In genomic region chr2:118836411-118836930, GRCh38 we compare ENCODE assay signal across 11 cellular contexts. TPM values are rescaled to one million over a fixed set of nuclear protein-coding genes. Genes with fewer than 3 reads are reported as not detected.
DNase-seq lines count a peak whose midpoint lies in the region; ATAC-seq, FAIRE-seq and TF ChIP-seq lines count a peak whose summit lies in the region.
"Had no signal": no experiment of that assay in that cellular context is flagged by ENCODE, and none has a peak within 500 bp of the region (broad histone marks: within the 10 kb centered on the region; RNA-seq: fewer than 3 reads in every experiment).

No MANE protein-coding gene starts in this region.

- ATAC-seq in activated naive CD8-positive, alpha-beta T cell treated with anti-CD3 and anti-CD28 coated beads, Interleukin-2, amount 50 U/mL, for 24 hours, result no peak
- ATAC-seq in GM12878 (no peak), HG02938 (IDR thresholded peaks at IDR 0.05; ENCODE audit: unreplicated experiment) (no peak)

- H3K9me3 Mint-ChIP-seq in activated naive CD8-positive, alpha-beta T cell (ENCODE audit: low read depth), result no peaks in the 10 kb centered on the region
- no peaks in the 10 kb centered on the region for H3K9me3 Mint-ChIP-seq in activated naive CD8-positive, alpha-beta T cell treated with anti-CD3 and anti-CD28 coated beads, Interleukin-2, amount 50 U/mL, for 24 hours
- no peaks in the 10 kb centered on the region for H3K9me3 Mint-ChIP-seq in T-helper 2 cell treated with Interferon-gamma antibody and Interleukin-4, amounts not matched to agents 5 μg/mL and 100 μg/mL, for 36 hours

- FAIRE-seq in GM12878 (lab: Jason Lieb, UNC), result no peak

- H3K4me2 ChIP-seq in GM12878 (ENCODE audit: control insufficient read depth, insufficient read depth), result no peak overlapping the region

- H3K9ac ChIP-seq in GM12878 (ENCODE audit: control insufficient read depth, insufficient read depth, low read length) (no peak overlapping the region), subcutaneous abdominal adipose tissue (ENCODE audit: low read length in 5 of 5) (peak overlapping the region in 1 of 5 donors; percentile 65)

- H3K27me3 ChIP-seq in GM12878 (replicated peaks in 1 of 2; ENCODE audit: control insufficient read depth in 2 of 2, insufficient read depth in 2 of 2, low read length in 1 of 2) (peaks cover 13 to 25% of the 10 kb centered on the region in 2 experiments), subcutaneous abdominal adipose tissue (ENCODE audit: control insufficient read depth in 5 of 5, insufficient read depth in 4 of 5, low read length in 5 of 5) (peaks cover 5 to 59% (median 40%) of the 10 kb centered on the region in 5 donors)

- CTCF ChIA-PET in GM12878 (lab: Yijun Ruan, JAX), result no interaction called here

- no peak overlapping the region for H3K27ac ChIP-seq in GM12878 (ENCODE audit: control insufficient read depth, insufficient read depth)
- H3K27ac ChIP-seq in mesodermal cell (ENCODE audit: low read depth, low read length, severe bottlenecking), result no peak overlapping the region
- H3K27ac ChIP-seq in subcutaneous abdominal adipose tissue (ENCODE audit: low read depth, low read length), result no peak overlapping the region
- H3K27ac ChIP-seq: neutrophil had no signal

- H3K9me3 ChIP-seq in GM12878 (replicated peaks; ENCODE audit: control insufficient read depth, insufficient read depth, low read length) (no peaks in the 10 kb centered on the region), mesodermal cell (ENCODE audit: control insufficient read depth, low read length) (no peaks in the 10 kb centered on the region), subcutaneous abdominal adipose tissue (ENCODE audit: control insufficient read depth in 5 of 5, low read length in 5 of 5) (no peaks in the 10 kb centered on the region)
- H3K9me3 ChIP-seq: neutrophil had no signal

- H3K4me3 ChIP-seq in GM12878 (no peak overlapping the region), mesodermal cell (ENCODE audit: extremely low read depth, insufficient read depth, low read length, poor library complexity, severe bottlenecking) (peak overlapping the region; percentile 34), subcutaneous abdominal adipose tissue (ENCODE audit: low read depth in 1 of 5, low read length in 5 of 5) (peak overlapping the region; percentile 59 to 81 (median 63))

- peak overlapping the region; percentile 77 for H3K4me3 Mint-ChIP-seq in activated naive CD8-positive, alpha-beta T cell
- no peak overlapping the region for H3K4me3 Mint-ChIP-seq in activated naive CD8-positive, alpha-beta T cell treated with anti-CD3 and anti-CD28 coated beads, Interleukin-2, amount 50 U/mL, for 24 hours
- H3K4me3 Mint-ChIP-seq in T-helper 2 cell treated with Interferon-gamma antibody and Interleukin-4, amounts not matched to agents 5 μg/mL and 100 μg/mL, for 36 hours, result no peak overlapping the region

- no peaks in the 10 kb centered on the region for H3K36me3 Mint-ChIP-seq in activated naive CD8-positive, alpha-beta T cell
- H3K36me3 Mint-ChIP-seq in activated naive CD8-positive, alpha-beta T cell treated with anti-CD3 and anti-CD28 coated beads, Interleukin-2, amount 50 U/mL, for 24 hours (ENCODE audit: low read depth), result no peaks in the 10 kb centered on the region
- no peaks in the 10 kb centered on the region for H3K36me3 Mint-ChIP-seq in T-helper 2 cell treated with Interferon-gamma antibody and Interleukin-4, amounts not matched to agents 5 μg/mL and 100 μg/mL, for 36 hours (ENCODE audit: low read depth)

- H3K36me3 ChIP-seq in GM12878 (ENCODE audit: control insufficient read depth in 2 of 2, insufficient read depth in 2 of 2, low read length in 1 of 2) (no peaks in the 10 kb centered on the region), mesodermal cell (ENCODE audit: control insufficient read depth, insufficient read depth, low read length) (no peaks in the 10 kb centered on the region), subcutaneous abdominal adipose tissue (ENCODE audit: control insufficient read depth in 5 of 5, insufficient read depth in 5 of 5, low read length in 5 of 5) (no peaks in the 10 kb centered on the region)
- H3K36me3 ChIP-seq: neutrophil had no signal

- no peak for TF ChIP-seq RAD21 in GM12878 (IDR thresholded peaks at IDR 0.05; ENCODE audit: insufficient read depth, low read depth, low read length)

- POLR2A ChIA-PET in GM12878 (lab: Charles Lee), result no interaction called here

- H2AFZ ChIP-seq in GM12878 (ENCODE audit: control insufficient read depth, low read depth, low read length), result no peak overlapping the region

- H3K79me2 ChIP-seq in GM12878 (ENCODE audit: control insufficient read depth, insufficient read depth, low read length), result no peaks in the 10 kb centered on the region

- TF ChIP-seq CTCF in GM12878 (IDR thresholded peaks at IDR 0.05 in 2 of 3, conservative IDR thresholded peaks at IDR 0.05 in 1 of 3; ENCODE audit: control insufficient read depth in 2 of 3, extremely low read depth in 1 of 3, insufficient read depth in 1 of 3, low read depth in 3 of 3, low read length in 3 of 3), result no peak

- SMC1A ChIA-PET in GM12878 (lab: Charles Lee; ENCODE audit: uncharacterized antibody, unreplicated experiment), result no interaction called here

- RAD21 ChIA-PET in GM12878 (lab: Charles Lee; ENCODE audit: unreplicated experiment), result no interaction called here

- no peaks in the 10 kb centered on the region for H3K4me1 ChIP-seq in GM12878 (ENCODE audit: control insufficient read depth, insufficient read depth, low read length)
- H3K4me1 ChIP-seq in mesodermal cell (ENCODE audit: control insufficient read depth, insufficient read depth, low read length, poor library complexity, severe bottlenecking), result peaks cover 17% of the 10 kb centered on the region
- peaks cover 2 to 28% (median 21%) of the 10 kb centered on the region in 5 donors for H3K4me1 ChIP-seq in subcutaneous abdominal adipose tissue (ENCODE audit: control insufficient read depth in 5 of 5, insufficient read depth in 5 of 5, low read length in 5 of 5)

- in situ Hi-C loops in GM12878 (cut with MboI), result no loop called here

- H3K27ac Mint-ChIP-seq in activated naive CD8-positive, alpha-beta T cell, result no peak overlapping the region
- H3K27ac Mint-ChIP-seq in activated naive CD8-positive, alpha-beta T cell treated with anti-CD3 and anti-CD28 coated beads, Interleukin-2, amount 50 U/mL, for 24 hours, result no peak overlapping the region
- no peak overlapping the region for H3K27ac Mint-ChIP-seq in T-helper 2 cell treated with Interferon-gamma antibody and Interleukin-4, amounts not matched to agents 5 μg/mL and 100 μg/mL, for 36 hours

- no peaks in the 10 kb centered on the region for H4K20me1 ChIP-seq in GM12878 (ENCODE audit: control insufficient read depth, insufficient read depth)

- peaks cover 57% of the 10 kb centered on the region for H3K27me3 Mint-ChIP-seq in activated naive CD8-positive, alpha-beta T cell
- peaks cover 92% of the 10 kb centered on the region for H3K27me3 Mint-ChIP-seq in activated naive CD8-positive, alpha-beta T cell treated with anti-CD3 and anti-CD28 coated beads, Interleukin-2, amount 50 U/mL, for 24 hours
- peaks cover 93% of the 10 kb centered on the region for H3K27me3 Mint-ChIP-seq in T-helper 2 cell treated with Interferon-gamma antibody and Interleukin-4, amounts not matched to agents 5 μg/mL and 100 μg/mL, for 36 hours (ENCODE audit: low read depth)

- DNase-seq in activated naive CD8-positive, alpha-beta T cell treated with anti-CD3 and anti-CD28 coated beads, Interleukin-2, amount 50 U/mL, for 24 hours, result no peak
- DNase-seq in GM12878 (ENCODE audit: low read depth, low spot score), result no peak
- DNase-seq in T-helper 2 cell treated with Interferon-gamma antibody and Interleukin-4, amounts not matched to agents 5 μg/mL and 100 μg/mL, for 36 hours (ENCODE audit: low spot score), result no peak
- no peak for DNase-seq in NCI-H446 (lab: John Stamatoyannopoulos, UW)
- DNase-seq: AML-193, cerebellar nuclear complex had no signal

- intact Hi-C loops in GM12878 (cut with micrococcal nuclease; ENCODE audit: unreplicated experiment), result no loop called here

- 43% methylated on average over 8 of the region's 8 CpGs for WGBS in GM12878 (ENCODE audit: insufficient coverage, insufficient replicate concordance, low lambda C conversion rate, missing lambda C conversion rate)
- WGBS in mesodermal cell (ENCODE audit: insufficient coverage in 2 of 2), 2 experiments, result 0% methylated on average over 1 of the region's 8 CpGs

- no peak for TF ChIP-seq EP300 in GM12878 (IDR thresholded peaks at IDR 0.05; ENCODE audit: borderline replicate concordance in 1 of 2, control insufficient read depth in 1 of 2, low read depth in 2 of 2, low read length in 2 of 2)

- TF ChIP-seq POLR2A in GM12878 (IDR thresholded peaks at IDR 0.05; ENCODE audit: low read depth, low read length), result no peak

- BruUV-seq in GM12878 (replicated peaks; lab: Mats Ljungman, UMichigan), result no TSS peak

- H3K4me1 Mint-ChIP-seq in activated naive CD8-positive, alpha-beta T cell (ENCODE audit: low read depth), result peaks cover 11% of the 10 kb centered on the region
- H3K4me1 Mint-ChIP-seq in activated naive CD8-positive, alpha-beta T cell treated with anti-CD3 and anti-CD28 coated beads, Interleukin-2, amount 50 U/mL, for 24 hours, result peaks cover 8% of the 10 kb centered on the region
- H3K4me1 Mint-ChIP-seq in T-helper 2 cell treated with Interferon-gamma antibody and Interleukin-4, amounts not matched to agents 5 μg/mL and 100 μg/mL, for 36 hours (ENCODE audit: low read depth), result no peaks in the 10 kb centered on the region

TF ChIP-seq in GM12878, 131 proteins besides CTCF, POLR2A, EP300 and RAD21:
- TF ChIP-seq EZH2 (IDR thresholded peaks at IDR 0.05; ENCODE audit: borderline replicate concordance, control insufficient read depth, low read depth, low read length), result peak; percentile 86; the same call in 1 of the 2 replicates
- TF ChIP-seq GATAD2B (conservative IDR thresholded peaks at IDR 0.05; ENCODE audit: low read depth), result no peak
TF ChIP-seq in GM12878: peak in this region for 1.

RNA-seq across cellular contexts. Expression of gene EN1, which starts 11.0 kb away (rescaled TPM):
- not detected in 2 replicates for total RNA-seq in GM12878 (2013; cell fraction: nucleolus; rRNA removed)
- total RNA-seq in GM12878 (2014; rRNA removed) (not detected in 2 replicates), GM12878 (2014; rRNA removed; fragmentation: Illumina TruSeq; extraction: Trizol) (not detected in 2 replicates), GM12878 (2021) (not detected in 2 replicates)
- not detected for polyA plus RNA-seq in GM12878 (2011; ENCODE audit: low read depth)
- polyA plus RNA-seq in GM12878 (2011; rRNA removed) (not detected in 2 replicates), GM12878 (2014; fragmentation: Illumina TruSeq; extraction: Trizol) (not detected in 2 replicates), GM12878 (2014; fragmentation: Nextera tagmentation; extraction: Ambion mirVana) (not detected), GM12878 (2014; rRNA removed) (not detected in 2 replicates), GM12878 (2016; fragmentation: Nextera tagmentation; extraction: Ambion mirVana) (not detected)
- polyA plus RNA-seq in GM12878 (2011; cell fraction: cytosol; rRNA removed), result not detected in 2 replicates
- polyA plus RNA-seq in GM12878 (2011; cell fraction: nucleus; rRNA removed), result not detected in 2 replicates
- not detected in 2 replicates for polyA plus RNA-seq in GM12878 (2012)
- not detected in 2 replicates for polyA minus RNA-seq in GM12878 (2011; rRNA and poly(A)+ RNA removed)
- not detected in 2 replicates for polyA minus RNA-seq in GM12878 (2011; cell fraction: cytosol; rRNA and poly(A)+ RNA removed)
- not detected in 2 replicates for polyA minus RNA-seq in GM12878 (2011; cell fraction: nucleus; rRNA and poly(A)+ RNA removed)
- 0.48 TPM for polyA plus RNA-seq in mesodermal cell (2013, experiment 1 of 2)
- polyA plus RNA-seq in mesodermal cell (2013, experiment 2 of 2), result 0.20 TPM
